Comparison of ENCODE assay signal across 22 cellular contexts in the genomic region with DNA sequence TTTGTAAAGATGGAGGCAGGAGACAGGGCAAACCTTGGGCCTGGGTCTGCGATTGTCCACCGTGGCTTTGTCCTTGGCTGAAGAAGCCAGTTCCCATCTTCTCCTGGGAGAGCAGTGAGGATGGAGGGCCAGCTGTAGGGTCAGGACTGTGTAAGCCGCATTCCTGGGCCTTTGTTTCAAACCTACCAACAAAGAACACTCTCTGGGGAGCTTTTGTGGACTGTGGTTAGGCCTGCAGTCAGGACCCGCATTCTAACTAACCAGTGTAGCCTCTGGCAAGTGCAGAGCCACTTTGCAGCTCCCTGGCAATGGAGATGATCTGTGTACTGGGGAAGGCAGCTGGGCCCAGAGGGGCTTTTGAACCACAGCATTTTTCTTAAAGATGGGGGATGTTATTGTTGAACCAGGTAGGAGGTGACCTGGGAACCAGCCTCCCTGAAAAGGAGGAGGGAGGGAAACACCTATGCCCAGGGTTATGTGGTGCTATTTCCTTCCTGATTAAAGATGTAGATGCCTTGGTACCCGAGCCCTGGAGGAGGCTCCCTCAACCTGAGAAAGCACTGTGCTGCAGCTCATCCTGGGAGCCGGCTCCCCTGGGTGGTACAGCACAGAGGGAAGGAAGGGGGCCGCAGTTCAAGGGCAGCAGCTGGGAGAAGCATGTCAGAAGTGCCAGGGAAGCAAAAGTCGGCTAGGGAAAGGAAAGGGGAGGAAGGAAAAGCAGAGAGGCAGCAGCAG. TPM values are rescaled to one million over a fixed set of nuclear protein-coding genes. Genes with fewer than 3 reads are reported as not detected.
DNase-seq lines count a peak whose midpoint lies in the region; ATAC-seq and TF ChIP-seq lines count a peak whose summit lies in the region.
"Had no signal": no experiment of that assay in that cellular context is flagged by ENCODE, and none has a peak within 500 bp of the region (broad histone marks: within the 10 kb centered on the region; RNA-seq: fewer than 3 reads in every experiment).

No MANE protein-coding gene starts in this region.

- no peak for TF ChIP-seq CTCF in IMR-90 (conservative IDR thresholded peaks at IDR 0.05; ENCODE audit: low read depth, low read length)

- H3K14ac ChIP-seq in IMR-90 (replicated peaks; ENCODE audit: low read depth, low read length), result no peak overlapping the region

- H3K27ac ChIP-seq in IMR-90 (ENCODE audit: insufficient read depth, low read length), result no peak overlapping the region
- H3K27ac ChIP-seq in cingulate gyrus (ENCODE audit: low read depth, low read length), result peak overlapping the region; percentile 58
- H3K27ac ChIP-seq in mesendoderm (ENCODE audit: low read depth, low read length), result no peak overlapping the region
- no peak overlapping the region for H3K27ac ChIP-seq in GM23248
- H3K27ac ChIP-seq: adrenal gland, lower lobe of right lung, pancreas had no signal

- H3K23ac ChIP-seq in IMR-90 (ENCODE audit: low read depth, low read length) (no peak overlapping the region), mesendoderm (ENCODE audit: low read length) (no peak overlapping the region)

- in situ Hi-C loops in IMR-90 (cut with MboI; ENCODE audit: low sequenced_read_pairs) (no loop called here), GM23248 (cut with MboI) (no loop called here)

- H4K8ac ChIP-seq in IMR-90 (ENCODE audit: low read depth in 2 of 2, low read length in 2 of 2) (no peak overlapping the region), mesendoderm (ENCODE audit: low read depth, low read length) (no peak overlapping the region)

- H2BK120ac ChIP-seq in IMR-90 (ENCODE audit: low read depth, low read length) (no peak overlapping the region), mesendoderm (ENCODE audit: low read depth, low read length) (no peak overlapping the region)

- H2AFZ ChIP-seq in IMR-90 (replicated peaks; ENCODE audit: low read length, poor library complexity) (no peak overlapping the region), GM23248 (no peak overlapping the region)

- H3K79me2 ChIP-seq in mesendoderm (ENCODE audit: control insufficient read depth, insufficient read depth, low read length), result no peaks in the 10 kb centered on the region
- H3K79me2 ChIP-seq in GM23248 (ENCODE audit: insufficient read depth), result peaks cover 4% of the 10 kb centered on the region; the same call in 1 of the 2 replicates

- H3K56ac ChIP-seq in IMR-90 (ENCODE audit: extremely low read depth, insufficient read depth, low read length), result no peak overlapping the region
- H3K56ac ChIP-seq in mesendoderm (ENCODE audit: low read length), result no peak overlapping the region

- CTCF ChIA-PET in IMR-90 (lab: Yijun Ruan, JAX), result no interaction called here

- POLR2A ChIA-PET in IMR-90 (lab: Charles Lee; ENCODE audit: unreplicated experiment), result no interaction called here

- no peaks in the 10 kb centered on the region for H3F3A ChIP-seq in GM23248 (ENCODE audit: insufficient read depth)

- H3K27me3 ChIP-seq in IMR-90 (ENCODE audit: control insufficient read depth, insufficient read depth, low read length) (no peaks in the 10 kb centered on the region), mesendoderm (ENCODE audit: insufficient read depth, low read length, poor library complexity) (no peaks in the 10 kb centered on the region), GM23248 (replicated peaks; ENCODE audit: insufficient read depth) (no peaks in the 10 kb centered on the region)
- H3K27me3 ChIP-seq: adrenal gland, pancreas had no signal

- H2BK5ac ChIP-seq in IMR-90 (ENCODE audit: low read depth, low read length, poor library complexity, severe bottlenecking), result no peak overlapping the region
- H2BK5ac ChIP-seq in mesendoderm (ENCODE audit: low read length), result no peak overlapping the region

- no peak overlapping the region for H2BK20ac ChIP-seq in IMR-90 (ENCODE audit: low read depth, low read length)

- H3K79me1 ChIP-seq in IMR-90 (ENCODE audit: low read depth in 1 of 2, low read length in 2 of 2) (peaks cover 0 to 4% of the 10 kb centered on the region in 2 experiments; a peak in 1 of 4 replicates), mesendoderm (ENCODE audit: low read length) (no peaks in the 10 kb centered on the region)

- H3K4ac ChIP-seq in IMR-90 (ENCODE audit: low read depth, low read length) (no peak overlapping the region), mesendoderm (ENCODE audit: low read depth, low read length) (no peak overlapping the region)

- H3K4me3 ChIP-seq in IMR-90 (ENCODE audit: insufficient read depth, low read depth, low read length), result no peak overlapping the region
- no peak overlapping the region for H3K4me3 ChIP-seq in mesendoderm (ENCODE audit: low read length)
- no peak overlapping the region for H3K4me3 ChIP-seq in GM23248
- H3K4me3 ChIP-seq: adrenal gland, K562, lower lobe of right lung, pancreas had no signal

- H3K4me2 ChIP-seq in IMR-90 (ENCODE audit: low read depth, low read length) (no peak overlapping the region), mesendoderm (ENCODE audit: low read length) (no peak overlapping the region), GM23248 (ENCODE audit: unreplicated experiment) (no peak overlapping the region)

- dilution Hi-C loops in IMR-90 (cut with HindIII; ENCODE audit: low sequenced_read_pairs, unreplicated experiment), result no loop called here

- H2BK15ac ChIP-seq in IMR-90 (ENCODE audit: low read depth, low read length) (no peak overlapping the region), mesendoderm (replicated peaks; ENCODE audit: low read depth) (no peak overlapping the region)

- intact Hi-C loops in IMR-90 (cut with micrococcal nuclease), result no loop called here

- H3K9me3 ChIP-seq in IMR-90 (ENCODE audit: control insufficient read depth, insufficient read depth, low read length) (no peaks in the 10 kb centered on the region), GM23248 (ENCODE audit: low read depth) (no peaks in the 10 kb centered on the region)
- H3K9me3 ChIP-seq: adrenal gland, lower lobe of right lung, pancreas had no signal

- H4K5ac ChIP-seq in IMR-90 (ENCODE audit: low read depth, low read length) (no peak overlapping the region), mesendoderm (ENCODE audit: low read length) (no peak overlapping the region)

- H3K18ac ChIP-seq in IMR-90 (ENCODE audit: low read depth, low read length) (no peak overlapping the region), mesendoderm (ENCODE audit: low read length) (no peak overlapping the region)

- ATAC-seq in IMR-90 (ENCODE audit: low read depth) (0 out of 2 replicates have a peak, but pooled peaks have one; percentile 14), HG02973 (IDR thresholded peaks at IDR 0.05; ENCODE audit: unreplicated experiment) (no peak)
- ATAC-seq: K562, lower lobe of right lung, pancreas, Right ventricle myocardium inferior, T-cell had no signal

- DNase-seq in Ammon's horn (ENCODE audit: low spot score), result peak; percentile 25
- DNase-seq in IMR-90, result no peak
- peak; percentile 69 for DNase-seq in mesendoderm
- no peak for DNase-seq in GOT3 (lab: John Stamatoyannopoulos, UW)
- DNase-seq in GM23248, result no peak
- no peak for DNase-seq in cerebellum (ENCODE audit: low spot score)
- DNase-seq: activated CD4-positive, alpha-beta T cell treated with anti-CD3 and anti-CD28 coated beads, Interleukin-2, amount 10 ng/mL, durations not matched to agents 7 days and 5 days; activated CD8-positive, alpha-beta memory T cell treated with anti-CD3 and anti-CD28 coated beads, Interleukin-2, amount 50 U/mL, for 4 hours; activated effector memory CD4-positive, alpha-beta T cell treated with anti-CD3 and anti-CD28 coated beads, Interleukin-2, amount 50 U/mL, for 16 hours; adrenal gland; central memory CD4-positive, alpha-beta T cell; DMS153; effector CD8-positive, alpha-beta T cell; lower lobe of right lung; NCI-H2081; NCI-H524 treated with DMSO at 0.1 percent for 48 hours; pancreas; T-cell had no signal

- no TSS peak for BruUV-seq in IMR-90 (replicated peaks; lab: Mats Ljungman, UMichigan)

- H4K91ac ChIP-seq in IMR-90 (ENCODE audit: insufficient read depth, low read depth, low read length), result no peak overlapping the region

- no peaks in the 10 kb centered on the region for H4K20me1 ChIP-seq in IMR-90 (ENCODE audit: insufficient read depth, low read length)
- no peaks in the 10 kb centered on the region for H4K20me1 ChIP-seq in GM23248 (ENCODE audit: insufficient read depth)

- 67% methylated on average over 1 of the region's 8 CpGs; no CpG with 5 or more reads in 1 of the 2 experiments for WGBS in IMR-90 (ENCODE audit: extremely low coverage in 2 of 2, insufficient read length in 1 of 2), 2 experiments
- WGBS in mesendoderm (ENCODE audit: extremely low coverage, insufficient coverage, low lambda C conversion rate), result no CpG with 5 or more reads among the region's 8 CpGs
- WGBS in GM23248 (ENCODE audit: low coverage in 1 of 2, low lambda C conversion rate in 2 of 2, missing lambda C conversion rate in 2 of 2), 2 experiments, result 71 to 80% methylated on average over 7 to 8 of the region's 8 CpGs

- H3K36me3 ChIP-seq in IMR-90 (ENCODE audit: control insufficient read depth, insufficient read depth, low read length), result no peaks in the 10 kb centered on the region
- H3K36me3 ChIP-seq in mesendoderm (ENCODE audit: control insufficient read depth, insufficient read depth, low read length), result no peaks in the 10 kb centered on the region
- H3K36me3 ChIP-seq in GM23248 (ENCODE audit: low read depth), result no peaks in the 10 kb centered on the region
- H3K36me3 ChIP-seq: adrenal gland, pancreas had no signal

- H3K9me1 ChIP-seq in IMR-90 (ENCODE audit: insufficient read depth, low read length), result peaks cover 2% of the 10 kb centered on the region; the same call in 1 of the 2 replicates

- no peak overlapping the region for H2AK9ac ChIP-seq in IMR-90 (replicated peaks; ENCODE audit: low read depth, low read length, poor library complexity)

- H2AK5ac ChIP-seq in IMR-90 (ENCODE audit: low read depth, low read length) (no peak overlapping the region), mesendoderm (ENCODE audit: low read length) (no peak overlapping the region)

- H3K9ac ChIP-seq in IMR-90 (ENCODE audit: low read depth, low read length) (no peak overlapping the region), mesendoderm (ENCODE audit: low read length) (no peak overlapping the region), GM23248 (no peak overlapping the region)

- H3K9me2 ChIP-seq in GM23248 (ENCODE audit: insufficient read depth), result no peaks in the 10 kb centered on the region

- H3K4me1 ChIP-seq in IMR-90 (ENCODE audit: control insufficient read depth, insufficient read depth, low read length) (no peaks in the 10 kb centered on the region), mesendoderm (ENCODE audit: control insufficient read depth, low read depth, low read length) (no peaks in the 10 kb centered on the region), GM23248 (ENCODE audit: insufficient read depth) (no peaks in the 10 kb centered on the region)
- H3K4me1 ChIP-seq: adrenal gland, lower lobe of right lung, pancreas had no signal

- TF ChIP-seq POLR2A in IMR-90 (IDR thresholded peaks at IDR 0.05; ENCODE audit: low read depth, low read length), result no peak

- no peak for TF ChIP-seq RAD21 in IMR-90 (IDR thresholded peaks at IDR 0.05; ENCODE audit: low read length)

RNA-seq across cellular contexts. Expression of a gene that starts 12.7 kb away (rescaled TPM):
- total RNA-seq in IMR-90 (2012; rRNA removed) (145 and 194 TPM in 2 replicates), cerebellum (94.7 TPM)
- polyA plus RNA-seq in IMR-90 (2012; rRNA removed) (54.3 and 57.6 TPM in 2 replicates), GM23248 (2016; fragmentation: Nextera tagmentation; extraction: Ambion mirVana) (37.5 and 39.6 TPM in 2 replicates)
- 20.5 and 29.9 TPM in 2 replicates for polyA plus RNA-seq in IMR-90 (2012; cell fraction: cytosol; rRNA removed)
- 27.3 and 57.4 TPM in 2 replicates for polyA plus RNA-seq in IMR-90 (2012; cell fraction: nucleus; rRNA removed; ENCODE audit: low replicate concordance)
- polyA plus RNA-seq in mesendoderm (2013, experiment 1 of 2), result 46.6 TPM
- 45.3 TPM for polyA plus RNA-seq in mesendoderm (2013, experiment 2 of 2)
- total RNA-seq in GM23248 (2014; rRNA removed; shearing (Covaris generic)), result 90.4 and 175 TPM in 2 replicates

RNA-seq across cellular contexts. Expression of a gene that starts 49.5 kb away (rescaled TPM):
- total RNA-seq in IMR-90 (2012; rRNA removed) (5.2 and 6.4 TPM in 2 replicates), cerebellum (7.8 TPM)
- polyA plus RNA-seq in IMR-90 (2012; rRNA removed) (7.7 and 8.4 TPM in 2 replicates), GM23248 (2016; fragmentation: Nextera tagmentation; extraction: Ambion mirVana) (12.9 and 13.1 TPM in 2 replicates)
- polyA plus RNA-seq in IMR-90 (2012; cell fraction: cytosol; rRNA removed), result 3.4 and 4.4 TPM in 2 replicates
- 1.1 and 3.5 TPM in 2 replicates for polyA plus RNA-seq in IMR-90 (2012; cell fraction: nucleus; rRNA removed; ENCODE audit: low replicate concordance)
- 5.2 TPM for polyA plus RNA-seq in mesendoderm (2013, experiment 1 of 2)
- 4.8 TPM for polyA plus RNA-seq in mesendoderm (2013, experiment 2 of 2)
- 4.8 and 6.2 TPM in 2 replicates for total RNA-seq in GM23248 (2014; rRNA removed; shearing (Covaris generic))

Comparison
In these comparisons a context has a peak if more than half of its experiments do, and no peak if none do; other contexts are left out.
1. DNase-seq: peak in Ammon's horn (single experiment) and mesendoderm (single experiment); none in IMR-90 (single experiment), GOT3 (single experiment), GM23248 (single experiment) and cerebellum (single experiment).